13 cellular contexts compared by ENCODE assay signal in the genomic region with DNA sequence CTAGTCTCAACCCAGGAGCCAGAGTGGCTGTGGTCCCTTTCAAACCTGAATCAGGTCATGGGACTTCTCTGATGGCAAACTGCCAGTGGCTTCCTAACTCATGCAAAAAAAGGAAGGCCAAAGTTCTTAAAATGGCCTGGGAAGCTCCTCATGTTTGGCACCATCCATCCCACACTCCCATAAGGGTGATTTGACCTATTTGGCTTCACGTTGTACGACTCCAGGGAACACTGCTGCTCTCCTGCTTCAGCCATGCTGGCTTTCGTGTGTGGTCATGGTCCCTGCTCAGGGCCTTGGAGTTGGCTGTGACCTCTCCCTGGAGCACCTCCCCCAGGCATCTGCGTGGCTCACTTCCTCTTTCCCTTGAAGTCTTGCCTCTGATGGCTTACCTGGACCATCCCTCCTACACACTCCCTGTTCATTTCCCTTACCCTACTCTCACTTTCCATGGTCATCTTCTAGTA. TPM values are rescaled to one million over a fixed set of nuclear protein-coding genes. Genes with fewer than 3 reads are reported as not detected.
DNase-seq lines count a peak whose midpoint lies in the region; ATAC-seq lines count a peak whose summit lies in the region.
"Had no signal": no experiment of that assay in that cellular context is flagged by ENCODE, and none has a peak within 500 bp of the region (broad histone marks: within the 10 kb centered on the region; RNA-seq: fewer than 3 reads in every experiment).

No MANE protein-coding gene starts in this region.

- DNase-seq in activated naive CD4-positive, alpha-beta T cell treated with anti-CD3 and anti-CD28 coated beads for 36 hours, result no peak
- no peak for DNase-seq in activated naive CD4-positive, alpha-beta T cell treated with anti-CD3 and anti-CD28 coated beads, Interleukin-2, amount 50 U/mL, for 16 hours
- no peak for DNase-seq in activated T-helper 2 cell treated with anti-CD3 and anti-CD28 coated beads, Interferon-gamma antibody, Interleukin-2, Interleukin-4, amounts not matched to agents 10 μg/mL and 5 μg/mL and 100 μg/mL, durations not matched to agents 14 hours and 24 hours and 36 hours (ENCODE audit: low spot score)
- no peak for DNase-seq in stimulated activated naive B cell treated with anti-CD40 and anti-IgM and Interleukin-4, amounts not matched to agents 10 μg/mL and 1 μg/mL and 100 μg/mL, for 72 hours
- DNase-seq in foreskin melanocyte (no peak), NCI-H2107 (lab: John Stamatoyannopoulos, UW) (no peak)
- DNase-seq: left colon, NCI-H1105, NCI-H748 treated with DMSO at 0.1 percent for 48 hours, small intestine had no signal

- no peaks in the 10 kb centered on the region for H3K27me3 Mint-ChIP-seq in activated naive CD4-positive, alpha-beta T cell treated with anti-CD3 and anti-CD28 coated beads for 36 hours (ENCODE audit: low read depth)
- no peaks in the 10 kb centered on the region for H3K27me3 Mint-ChIP-seq in activated T-helper 2 cell treated with anti-CD3 and anti-CD28 coated beads, Interferon-gamma antibody, Interleukin-2, Interleukin-4, amounts not matched to agents 10 μg/mL and 5 μg/mL and 100 μg/mL, durations not matched to agents 14 hours and 24 hours and 36 hours (ENCODE audit: low read depth)
- peaks cover 0 to 14% of the 10 kb centered on the region in 2 donors for H3K27me3 Mint-ChIP-seq in stimulated activated naive B cell treated with anti-CD40 and anti-IgM and Interleukin-4, amounts not matched to agents 10 μg/mL and 1 μg/mL and 100 μg/mL, for 72 hours

- H3K36me3 Mint-ChIP-seq in activated naive CD4-positive, alpha-beta T cell treated with anti-CD3 and anti-CD28 coated beads for 36 hours (ENCODE audit: low read depth), result no peaks in the 10 kb centered on the region
- peaks cover 5% of the 10 kb centered on the region for H3K36me3 Mint-ChIP-seq in activated T-helper 2 cell treated with anti-CD3 and anti-CD28 coated beads, Interferon-gamma antibody, Interleukin-2, Interleukin-4, amounts not matched to agents 10 μg/mL and 5 μg/mL and 100 μg/mL, durations not matched to agents 14 hours and 24 hours and 36 hours (ENCODE audit: low read depth)
- H3K36me3 Mint-ChIP-seq in stimulated activated naive B cell treated with anti-CD40 and anti-IgM and Interleukin-4, amounts not matched to agents 10 μg/mL and 1 μg/mL and 100 μg/mL, for 72 hours, result peaks cover 0 to 3% of the 10 kb centered on the region in 2 donors

- peaks cover 58% of the 10 kb centered on the region for H3K4me1 Mint-ChIP-seq in activated naive CD4-positive, alpha-beta T cell treated with anti-CD3 and anti-CD28 coated beads for 36 hours (ENCODE audit: low read depth)
- H3K4me1 Mint-ChIP-seq in activated T-helper 2 cell treated with anti-CD3 and anti-CD28 coated beads, Interferon-gamma antibody, Interleukin-2, Interleukin-4, amounts not matched to agents 10 μg/mL and 5 μg/mL and 100 μg/mL, durations not matched to agents 14 hours and 24 hours and 36 hours (ENCODE audit: low read depth), result peaks cover 50% of the 10 kb centered on the region
- peaks cover 26 to 44% of the 10 kb centered on the region in 2 donors for H3K4me1 Mint-ChIP-seq in stimulated activated naive B cell treated with anti-CD40 and anti-IgM and Interleukin-4, amounts not matched to agents 10 μg/mL and 1 μg/mL and 100 μg/mL, for 72 hours

- no peaks in the 10 kb centered on the region for H3K9me3 Mint-ChIP-seq in activated naive CD4-positive, alpha-beta T cell treated with anti-CD3 and anti-CD28 coated beads for 36 hours
- H3K9me3 Mint-ChIP-seq in activated T-helper 2 cell treated with anti-CD3 and anti-CD28 coated beads, Interferon-gamma antibody, Interleukin-2, Interleukin-4, amounts not matched to agents 10 μg/mL and 5 μg/mL and 100 μg/mL, durations not matched to agents 14 hours and 24 hours and 36 hours, result no peaks in the 10 kb centered on the region
- peaks cover 0 to 1% of the 10 kb centered on the region in 2 donors for H3K9me3 Mint-ChIP-seq in stimulated activated naive B cell treated with anti-CD40 and anti-IgM and Interleukin-4, amounts not matched to agents 10 μg/mL and 1 μg/mL and 100 μg/mL, for 72 hours

- CTCF ChIA-PET in activated naive CD4-positive, alpha-beta T cell treated with anti-CD3 and anti-CD28 coated beads for 36 hours (lab: Charles Lee), result no interaction called here

- peak; percentile 33 for ATAC-seq in HG03565 (IDR thresholded peaks at IDR 0.05; ENCODE audit: unreplicated experiment)
- peak; percentile 84 to 92 for ATAC-seq in stimulated activated naive B cell treated with anti-CD40 and anti-IgM and Interleukin-4, amounts not matched to agents 10 μg/mL and 1 μg/mL and 100 μg/mL, for 72 hours (replicated peaks)
- no peak for ATAC-seq in HG02970 (IDR thresholded peaks at IDR 0.05; ENCODE audit: low FRiP score, unreplicated experiment)
- ATAC-seq: left colon had no signal

- peak overlapping the region; percentile 75 for H3K27ac Mint-ChIP-seq in activated naive CD4-positive, alpha-beta T cell treated with anti-CD3 and anti-CD28 coated beads for 36 hours
- peak overlapping the region; percentile 1 for H3K27ac Mint-ChIP-seq in activated T-helper 2 cell treated with anti-CD3 and anti-CD28 coated beads, Interferon-gamma antibody, Interleukin-2, Interleukin-4, amounts not matched to agents 10 μg/mL and 5 μg/mL and 100 μg/mL, durations not matched to agents 14 hours and 24 hours and 36 hours
- peak overlapping the region; percentile 76 for H3K27ac Mint-ChIP-seq in stimulated activated naive B cell treated with anti-CD40 and anti-IgM and Interleukin-4, amounts not matched to agents 10 μg/mL and 1 μg/mL and 100 μg/mL, for 72 hours

- intact Hi-C loops in activated naive CD4-positive, alpha-beta T cell treated with anti-CD3 and anti-CD28 coated beads for 36 hours (cut with micrococcal nuclease), result no loop called here
- intact Hi-C loops in activated T-helper 2 cell treated with anti-CD3 and anti-CD28 coated beads, Interferon-gamma antibody, Interleukin-2, Interleukin-4, amounts not matched to agents 10 μg/mL and 5 μg/mL and 100 μg/mL, durations not matched to agents 14 hours and 24 hours and 36 hours (cut with micrococcal nuclease), result no loop called here

- no peak overlapping the region for H3K4me3 Mint-ChIP-seq in activated naive CD4-positive, alpha-beta T cell treated with anti-CD3 and anti-CD28 coated beads for 36 hours
- H3K4me3 Mint-ChIP-seq in activated T-helper 2 cell treated with anti-CD3 and anti-CD28 coated beads, Interferon-gamma antibody, Interleukin-2, Interleukin-4, amounts not matched to agents 10 μg/mL and 5 μg/mL and 100 μg/mL, durations not matched to agents 14 hours and 24 hours and 36 hours (ENCODE audit: low read depth), result no peak overlapping the region
- H3K4me3 Mint-ChIP-seq in stimulated activated naive B cell treated with anti-CD40 and anti-IgM and Interleukin-4, amounts not matched to agents 10 μg/mL and 1 μg/mL and 100 μg/mL, for 72 hours, result peak overlapping the region; percentile 52 to 56

RNA-seq across cellular contexts. Expression of gene TMSB4X, which starts 12.8 kb away (rescaled TPM):
- total RNA-seq in activated naive CD4-positive, alpha-beta T cell treated with anti-CD3 and anti-CD28 coated beads for 36 hours, result 1,000 to 10,000 TPM; 5,535 to 5,691 TPM
- total RNA-seq in activated T-helper 2 cell treated with anti-CD3 and anti-CD28 coated beads, Interferon-gamma antibody, Interleukin-2, Interleukin-4, amounts not matched to agents 10 μg/mL and 5 μg/mL and 100 μg/mL, durations not matched to agents 14 hours and 24 hours and 36 hours, result 7,759 and 7,983 TPM in 2 replicates

RNA-seq across cellular contexts. Expression of gene TLR8, which starts 55.7 kb away (rescaled TPM):
- total RNA-seq in activated naive CD4-positive, alpha-beta T cell treated with anti-CD3 and anti-CD28 coated beads for 36 hours, result not detected
- not detected in 2 replicates for total RNA-seq in activated T-helper 2 cell treated with anti-CD3 and anti-CD28 coated beads, Interferon-gamma antibody, Interleukin-2, Interleukin-4, amounts not matched to agents 10 μg/mL and 5 μg/mL and 100 μg/mL, durations not matched to agents 14 hours and 24 hours and 36 hours
- total RNA-seq: Daoy had no signal

Comparison
In these comparisons a context has a peak if more than half of its experiments do, and no peak if none do; other contexts are left out.
1. H3K27ac Mint-ChIP-seq: peak in every context shown above with its lines; median percentile 76 in stimulated activated naive B cell treated with anti-CD40 and anti-IgM and Interleukin-4, amounts not matched to agents 10 μg/mL and 1 μg/mL and 100 μg/mL, for 72 hours; 75 in activated naive CD4-positive, alpha-beta T cell treated with anti-CD3 and anti-CD28 coated beads for 36 hours; 1 in activated T-helper 2 cell treated with anti-CD3 and anti-CD28 coated beads, Interferon-gamma antibody, Interleukin-2, Interleukin-4, amounts not matched to agents 10 μg/mL and 5 μg/mL and 100 μg/mL, durations not matched to agents 14 hours and 24 hours and 36 hours.
2. H3K4me3 Mint-ChIP-seq: peak in stimulated activated naive B cell treated with anti-CD40 and anti-IgM and Interleukin-4, amounts not matched to agents 10 μg/mL and 1 μg/mL and 100 μg/mL, for 72 hours (2 of 2); none in activated naive CD4-positive, alpha-beta T cell treated with anti-CD3 and anti-CD28 coated beads for 36 hours (single experiment) and activated T-helper 2 cell treated with anti-CD3 and anti-CD28 coated beads, Interferon-gamma antibody, Interleukin-2, Interleukin-4, amounts not matched to agents 10 μg/mL and 5 μg/mL and 100 μg/mL, durations not matched to agents 14 hours and 24 hours and 36 hours (single experiment).